2 cellular contexts compared by ENCODE assay signal in the genomic region with DNA sequence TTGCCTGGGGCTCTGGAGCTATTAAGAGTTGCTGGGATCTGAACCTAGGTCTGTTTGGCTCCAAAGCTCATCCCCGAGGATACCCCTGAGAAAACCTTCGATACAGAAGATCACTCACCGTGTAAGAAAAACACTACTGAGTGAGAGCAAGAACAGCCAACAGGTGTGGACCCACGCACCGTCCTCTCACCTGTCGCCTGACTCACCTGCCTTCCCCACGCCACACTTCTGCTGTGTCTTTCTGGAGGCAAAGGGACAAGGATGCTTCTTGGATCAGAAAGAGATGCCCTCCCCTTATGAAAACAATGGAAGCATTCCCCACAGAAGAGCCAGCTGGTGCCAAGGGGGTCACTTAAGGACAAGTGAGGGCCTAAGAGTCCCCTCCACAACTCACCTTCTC.
TF ChIP-seq lines count a peak whose summit lies in the region.

No MANE protein-coding gene starts in this region.

TF ChIP-seq in GM23338, 12 proteins besides CTCF, POLR2A, EP300 and RAD21:
- TF ChIP-seq CREB1 (CRISPR knock-in tag; IDR thresholded peaks at IDR 0.05; ENCODE audit: low read depth) = no peak
- no peak for TF ChIP-seq JUNB (IDR thresholded peaks at IDR 0.05; ENCODE audit: unreplicated experiment)
- TF ChIP-seq, protein P1, sequence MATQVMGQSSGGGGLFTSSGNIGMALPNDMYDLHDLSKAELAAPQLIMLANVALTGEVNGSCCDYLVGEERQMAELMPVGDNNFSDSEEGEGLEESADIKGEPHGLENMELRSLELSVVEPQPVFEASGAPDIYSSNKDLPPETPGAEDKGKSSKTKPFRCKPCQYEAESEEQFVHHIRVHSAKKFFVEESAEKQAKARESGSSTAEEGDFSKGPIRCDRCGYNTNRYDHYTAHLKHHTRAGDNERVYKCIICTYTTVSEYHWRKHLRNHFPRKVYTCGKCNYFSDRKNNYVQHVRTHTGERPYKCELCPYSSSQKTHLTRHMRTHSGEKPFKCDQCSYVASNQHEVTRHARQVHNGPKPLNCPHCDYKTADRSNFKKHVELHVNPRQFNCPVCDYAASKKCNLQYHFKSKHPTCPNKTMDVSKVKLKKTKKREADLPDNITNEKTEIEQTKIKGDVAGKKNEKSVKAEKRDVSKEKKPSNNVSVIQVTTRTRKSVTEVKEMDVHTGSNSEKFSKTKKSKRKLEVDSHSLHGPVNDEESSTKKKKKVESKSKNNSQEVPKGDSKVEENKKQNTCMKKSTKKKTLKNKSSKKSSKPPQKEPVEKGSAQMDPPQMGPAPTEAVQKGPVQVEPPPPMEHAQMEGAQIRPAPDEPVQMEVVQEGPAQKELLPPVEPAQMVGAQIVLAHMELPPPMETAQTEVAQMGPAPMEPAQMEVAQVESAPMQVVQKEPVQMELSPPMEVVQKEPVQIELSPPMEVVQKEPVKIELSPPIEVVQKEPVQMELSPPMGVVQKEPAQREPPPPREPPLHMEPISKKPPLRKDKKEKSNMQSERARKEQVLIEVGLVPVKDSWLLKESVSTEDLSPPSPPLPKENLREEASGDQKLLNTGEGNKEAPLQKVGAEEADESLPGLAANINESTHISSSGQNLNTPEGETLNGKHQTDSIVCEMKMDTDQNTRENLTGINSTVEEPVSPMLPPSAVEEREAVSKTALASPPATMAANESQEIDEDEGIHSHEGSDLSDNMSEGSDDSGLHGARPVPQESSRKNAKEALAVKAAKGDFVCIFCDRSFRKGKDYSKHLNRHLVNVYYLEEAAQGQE (IDR thresholded peaks at IDR 0.05; ENCODE audit: unreplicated experiment) = no peak
- no peak for TF ChIP-seq ZNF331 (CRISPR knock-in tag; IDR thresholded peaks at IDR 0.05; ENCODE audit: low read depth)
- TF ChIP-seq, protein P2, sequence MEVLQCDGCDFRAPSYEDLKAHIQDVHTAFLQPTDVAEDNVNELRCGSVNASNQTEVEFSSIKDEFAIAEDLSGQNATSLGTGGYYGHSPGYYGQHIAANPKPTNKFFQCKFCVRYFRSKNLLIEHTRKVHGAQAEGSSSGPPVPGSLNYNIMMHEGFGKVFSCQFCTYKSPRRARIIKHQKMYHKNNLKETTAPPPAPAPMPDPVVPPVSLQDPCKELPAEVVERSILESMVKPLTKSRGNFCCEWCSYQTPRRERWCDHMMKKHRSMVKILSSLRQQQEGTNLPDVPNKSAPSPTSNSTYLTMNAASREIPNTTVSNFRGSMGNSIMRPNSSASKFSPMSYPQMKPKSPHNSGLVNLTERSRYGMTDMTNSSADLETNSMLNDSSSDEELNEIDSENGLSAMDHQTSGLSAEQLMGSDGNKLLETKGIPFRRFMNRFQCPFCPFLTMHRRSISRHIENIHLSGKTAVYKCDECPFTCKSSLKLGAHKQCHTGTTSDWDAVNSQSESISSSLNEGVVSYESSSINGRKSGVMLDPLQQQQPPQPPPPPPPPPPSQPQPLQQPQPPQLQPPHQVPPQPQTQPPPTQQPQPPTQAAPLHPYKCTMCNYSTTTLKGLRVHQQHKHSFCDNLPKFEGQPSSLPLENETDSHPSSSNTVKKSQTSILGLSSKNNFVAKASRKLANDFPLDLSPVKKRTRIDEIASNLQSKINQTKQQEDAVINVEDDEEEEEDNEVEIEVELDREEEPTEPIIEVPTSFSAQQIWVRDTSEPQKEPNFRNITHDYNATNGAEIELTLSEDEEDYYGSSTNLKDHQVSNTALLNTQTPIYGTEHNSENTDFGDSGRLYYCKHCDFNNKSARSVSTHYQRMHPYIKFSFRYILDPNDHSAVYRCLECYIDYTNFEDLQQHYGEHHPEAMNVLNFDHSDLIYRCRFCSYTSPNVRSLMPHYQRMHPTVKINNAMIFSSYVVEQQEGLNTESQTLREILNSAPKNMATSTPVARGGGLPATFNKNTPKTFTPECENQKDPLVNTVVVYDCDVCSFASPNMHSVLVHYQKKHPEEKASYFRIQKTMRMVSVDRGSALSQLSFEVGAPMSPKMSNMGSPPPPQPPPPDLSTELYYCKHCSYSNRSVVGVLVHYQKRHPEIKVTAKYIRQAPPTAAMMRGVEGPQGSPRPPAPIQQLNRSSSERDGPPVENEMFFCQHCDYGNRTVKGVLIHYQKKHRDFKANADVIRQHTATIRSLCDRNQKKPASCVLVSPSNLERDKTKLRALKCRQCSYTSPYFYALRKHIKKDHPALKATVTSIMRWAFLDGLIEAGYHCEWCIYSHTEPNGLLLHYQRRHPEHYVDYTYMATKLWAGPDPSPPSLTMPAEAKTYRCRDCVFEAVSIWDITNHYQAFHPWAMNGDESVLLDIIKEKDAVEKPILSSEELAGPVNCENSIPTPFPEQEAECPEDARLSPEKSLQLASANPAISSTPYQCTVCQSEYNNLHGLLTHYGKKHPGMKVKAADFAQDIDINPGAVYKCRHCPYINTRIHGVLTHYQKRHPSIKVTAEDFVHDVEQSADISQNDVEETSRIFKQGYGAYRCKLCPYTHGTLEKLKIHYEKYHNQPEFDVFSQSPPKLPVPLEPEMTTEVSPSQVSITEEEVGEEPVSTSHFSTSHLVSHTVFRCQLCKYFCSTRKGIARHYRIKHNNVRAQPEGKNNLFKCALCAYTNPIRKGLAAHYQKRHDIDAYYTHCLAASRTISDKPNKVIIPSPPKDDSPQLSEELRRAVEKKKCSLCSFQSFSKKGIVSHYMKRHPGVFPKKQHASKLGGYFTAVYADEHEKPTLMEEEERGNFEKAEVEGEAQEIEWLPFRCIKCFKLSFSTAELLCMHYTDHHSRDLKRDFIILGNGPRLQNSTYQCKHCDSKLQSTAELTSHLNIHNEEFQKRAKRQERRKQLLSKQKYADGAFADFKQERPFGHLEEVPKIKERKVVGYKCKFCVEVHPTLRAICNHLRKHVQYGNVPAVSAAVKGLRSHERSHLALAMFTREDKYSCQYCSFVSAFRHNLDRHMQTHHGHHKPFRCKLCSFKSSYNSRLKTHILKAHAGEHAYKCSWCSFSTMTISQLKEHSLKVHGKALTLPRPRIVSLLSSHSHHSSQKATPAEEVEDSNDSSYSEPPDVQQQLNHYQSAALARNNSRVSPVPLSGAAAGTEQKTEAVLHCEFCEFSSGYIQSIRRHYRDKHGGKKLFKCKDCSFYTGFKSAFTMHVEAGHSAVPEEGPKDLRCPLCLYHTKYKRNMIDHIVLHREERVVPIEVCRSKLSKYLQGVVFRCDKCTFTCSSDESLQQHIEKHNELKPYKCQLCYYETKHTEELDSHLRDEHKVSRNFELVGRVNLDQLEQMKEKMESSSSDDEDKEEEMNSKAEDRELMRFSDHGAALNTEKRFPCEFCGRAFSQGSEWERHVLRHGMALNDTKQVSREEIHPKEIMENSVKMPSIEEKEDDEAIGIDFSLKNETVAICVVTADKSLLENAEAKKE (CRISPR knock-in tag; IDR thresholded peaks at IDR 0.05) = no peak
- TF ChIP-seq STAT1 (IDR thresholded peaks at IDR 0.05; ENCODE audit: unreplicated experiment) = no peak
- TF ChIP-seq NANOG (IDR thresholded peaks at IDR 0.05; ENCODE audit: borderline replicate concordance) = no peak
TF ChIP-seq in GM23338: peak in this region for 0.

TF ChIP-seq in H1, 55 proteins besides CTCF, POLR2A, EP300 and RAD21:
- no peak for TF ChIP-seq YY1 (IDR thresholded peaks at IDR 0.05; ENCODE audit: low read depth, low read length)
- no peak for TF ChIP-seq CHD2 (IDR thresholded peaks at IDR 0.05; ENCODE audit: low read length)
- TF ChIP-seq, protein P3, sequence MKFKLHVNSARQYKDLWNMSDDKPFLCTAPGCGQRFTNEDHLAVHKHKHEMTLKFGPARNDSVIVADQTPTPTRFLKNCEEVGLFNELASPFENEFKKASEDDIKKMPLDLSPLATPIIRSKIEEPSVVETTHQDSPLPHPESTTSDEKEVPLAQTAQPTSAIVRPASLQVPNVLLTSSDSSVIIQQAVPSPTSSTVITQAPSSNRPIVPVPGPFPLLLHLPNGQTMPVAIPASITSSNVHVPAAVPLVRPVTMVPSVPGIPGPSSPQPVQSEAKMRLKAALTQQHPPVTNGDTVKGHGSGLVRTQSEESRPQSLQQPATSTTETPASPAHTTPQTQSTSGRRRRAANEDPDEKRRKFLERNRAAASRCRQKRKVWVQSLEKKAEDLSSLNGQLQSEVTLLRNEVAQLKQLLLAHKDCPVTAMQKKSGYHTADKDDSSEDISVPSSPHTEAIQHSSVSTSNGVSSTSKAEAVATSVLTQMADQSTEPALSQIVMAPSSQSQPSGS (IDR thresholded peaks at IDR 0.05; ENCODE audit: low read length) = no peak
- no peak for TF ChIP-seq BCL11A (IDR thresholded peaks at IDR 0.05; ENCODE audit: low read depth in 2 of 2, low read length in 2 of 2)
- TF ChIP-seq SP4 (IDR thresholded peaks at IDR 0.05; ENCODE audit: low read length) = no peak
- TF ChIP-seq KDM1A (IDR thresholded peaks at IDR 0.05; ENCODE audit: borderline replicate concordance, low read length) = no peak
- TF ChIP-seq SRF (IDR thresholded peaks at IDR 0.05; ENCODE audit: low read depth, low read length) = no peak
- TF ChIP-seq TCF12 (IDR thresholded peaks at IDR 0.05; ENCODE audit: low read depth, low read length) = no peak
- TF ChIP-seq, protein P4, sequence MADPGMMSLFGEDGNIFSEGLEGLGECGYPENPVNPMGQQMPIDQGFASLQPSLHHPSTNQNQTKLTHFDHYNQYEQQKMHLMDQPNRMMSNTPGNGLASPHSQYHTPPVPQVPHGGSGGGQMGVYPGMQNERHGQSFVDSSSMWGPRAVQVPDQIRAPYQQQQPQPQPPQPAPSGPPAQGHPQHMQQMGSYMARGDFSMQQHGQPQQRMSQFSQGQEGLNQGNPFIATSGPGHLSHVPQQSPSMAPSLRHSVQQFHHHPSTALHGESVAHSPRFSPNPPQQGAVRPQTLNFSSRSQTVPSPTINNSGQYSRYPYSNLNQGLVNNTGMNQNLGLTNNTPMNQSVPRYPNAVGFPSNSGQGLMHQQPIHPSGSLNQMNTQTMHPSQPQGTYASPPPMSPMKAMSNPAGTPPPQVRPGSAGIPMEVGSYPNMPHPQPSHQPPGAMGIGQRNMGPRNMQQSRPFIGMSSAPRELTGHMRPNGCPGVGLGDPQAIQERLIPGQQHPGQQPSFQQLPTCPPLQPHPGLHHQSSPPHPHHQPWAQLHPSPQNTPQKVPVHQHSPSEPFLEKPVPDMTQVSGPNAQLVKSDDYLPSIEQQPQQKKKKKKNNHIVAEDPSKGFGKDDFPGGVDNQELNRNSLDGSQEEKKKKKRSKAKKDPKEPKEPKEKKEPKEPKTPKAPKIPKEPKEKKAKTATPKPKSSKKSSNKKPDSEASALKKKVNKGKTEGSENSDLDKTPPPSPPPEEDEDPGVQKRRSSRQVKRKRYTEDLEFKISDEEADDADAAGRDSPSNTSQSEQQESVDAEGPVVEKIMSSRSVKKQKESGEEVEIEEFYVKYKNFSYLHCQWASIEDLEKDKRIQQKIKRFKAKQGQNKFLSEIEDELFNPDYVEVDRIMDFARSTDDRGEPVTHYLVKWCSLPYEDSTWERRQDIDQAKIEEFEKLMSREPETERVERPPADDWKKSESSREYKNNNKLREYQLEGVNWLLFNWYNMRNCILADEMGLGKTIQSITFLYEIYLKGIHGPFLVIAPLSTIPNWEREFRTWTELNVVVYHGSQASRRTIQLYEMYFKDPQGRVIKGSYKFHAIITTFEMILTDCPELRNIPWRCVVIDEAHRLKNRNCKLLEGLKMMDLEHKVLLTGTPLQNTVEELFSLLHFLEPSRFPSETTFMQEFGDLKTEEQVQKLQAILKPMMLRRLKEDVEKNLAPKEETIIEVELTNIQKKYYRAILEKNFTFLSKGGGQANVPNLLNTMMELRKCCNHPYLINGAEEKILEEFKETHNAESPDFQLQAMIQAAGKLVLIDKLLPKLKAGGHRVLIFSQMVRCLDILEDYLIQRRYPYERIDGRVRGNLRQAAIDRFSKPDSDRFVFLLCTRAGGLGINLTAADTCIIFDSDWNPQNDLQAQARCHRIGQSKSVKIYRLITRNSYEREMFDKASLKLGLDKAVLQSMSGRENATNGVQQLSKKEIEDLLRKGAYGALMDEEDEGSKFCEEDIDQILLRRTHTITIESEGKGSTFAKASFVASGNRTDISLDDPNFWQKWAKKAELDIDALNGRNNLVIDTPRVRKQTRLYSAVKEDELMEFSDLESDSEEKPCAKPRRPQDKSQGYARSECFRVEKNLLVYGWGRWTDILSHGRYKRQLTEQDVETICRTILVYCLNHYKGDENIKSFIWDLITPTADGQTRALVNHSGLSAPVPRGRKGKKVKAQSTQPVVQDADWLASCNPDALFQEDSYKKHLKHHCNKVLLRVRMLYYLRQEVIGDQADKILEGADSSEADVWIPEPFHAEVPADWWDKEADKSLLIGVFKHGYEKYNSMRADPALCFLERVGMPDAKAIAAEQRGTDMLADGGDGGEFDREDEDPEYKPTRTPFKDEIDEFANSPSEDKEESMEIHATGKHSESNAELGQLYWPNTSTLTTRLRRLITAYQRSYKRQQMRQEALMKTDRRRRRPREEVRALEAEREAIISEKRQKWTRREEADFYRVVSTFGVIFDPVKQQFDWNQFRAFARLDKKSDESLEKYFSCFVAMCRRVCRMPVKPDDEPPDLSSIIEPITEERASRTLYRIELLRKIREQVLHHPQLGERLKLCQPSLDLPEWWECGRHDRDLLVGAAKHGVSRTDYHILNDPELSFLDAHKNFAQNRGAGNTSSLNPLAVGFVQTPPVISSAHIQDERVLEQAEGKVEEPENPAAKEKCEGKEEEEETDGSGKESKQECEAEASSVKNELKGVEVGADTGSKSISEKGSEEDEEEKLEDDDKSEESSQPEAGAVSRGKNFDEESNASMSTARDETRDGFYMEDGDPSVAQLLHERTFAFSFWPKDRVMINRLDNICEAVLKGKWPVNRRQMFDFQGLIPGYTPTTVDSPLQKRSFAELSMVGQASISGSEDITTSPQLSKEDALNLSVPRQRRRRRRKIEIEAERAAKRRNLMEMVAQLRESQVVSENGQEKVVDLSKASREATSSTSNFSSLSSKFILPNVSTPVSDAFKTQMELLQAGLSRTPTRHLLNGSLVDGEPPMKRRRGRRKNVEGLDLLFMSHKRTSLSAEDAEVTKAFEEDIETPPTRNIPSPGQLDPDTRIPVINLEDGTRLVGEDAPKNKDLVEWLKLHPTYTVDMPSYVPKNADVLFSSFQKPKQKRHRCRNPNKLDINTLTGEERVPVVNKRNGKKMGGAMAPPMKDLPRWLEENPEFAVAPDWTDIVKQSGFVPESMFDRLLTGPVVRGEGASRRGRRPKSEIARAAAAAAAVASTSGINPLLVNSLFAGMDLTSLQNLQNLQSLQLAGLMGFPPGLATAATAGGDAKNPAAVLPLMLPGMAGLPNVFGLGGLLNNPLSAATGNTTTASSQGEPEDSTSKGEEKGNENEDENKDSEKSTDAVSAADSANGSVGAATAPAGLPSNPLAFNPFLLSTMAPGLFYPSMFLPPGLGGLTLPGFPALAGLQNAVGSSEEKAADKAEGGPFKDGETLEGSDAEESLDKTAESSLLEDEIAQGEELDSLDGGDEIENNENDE (IDR thresholded peaks at IDR 0.05; ENCODE audit: insufficient replicate concordance, low read length) = no peak
- no peak for TF ChIP-seq SIRT6 (IDR thresholded peaks at IDR 0.05; ENCODE audit: low read length)
- TF ChIP-seq BRCA1 (IDR thresholded peaks at IDR 0.05; ENCODE audit: low read depth, low read length) = no peak
- no peak for TF ChIP-seq PHF8 (conservative IDR thresholded peaks at IDR 0.05; ENCODE audit: low read depth, low read length)
- no peak for TF ChIP-seq BACH1 (IDR thresholded peaks at IDR 0.05; ENCODE audit: low read length)
- no peak for TF ChIP-seq POLR2AphosphoS5 (IDR thresholded peaks at IDR 0.05; ENCODE audit: low read depth, low read length)
- no peak for TF ChIP-seq SP1 (IDR thresholded peaks at IDR 0.05; ENCODE audit: low read depth, low read length)
- no peak for TF ChIP-seq JUN (IDR thresholded peaks at IDR 0.05; ENCODE audit: low read depth, low read length)
- no peak for TF ChIP-seq CBX5 (IDR thresholded peaks at IDR 0.05; ENCODE audit: low read depth, low read length)
